In genomic region chr10:14106828-14107227, GRCh38 we compare ENCODE assay signal across 33 cellular contexts.
"Had no signal": no experiment of that assay in that cellular context is flagged by ENCODE, and none has a peak within 500 bp of the region (broad histone marks: within the 10 kb centered on the region; RNA-seq: fewer than 3 reads in every experiment).

No MANE protein-coding gene starts in this region.

- H3K27me3 ChIP-seq: adrenal gland, body of pancreas, brain microvascular endothelial cell, breast epithelium had no signal

- ATAC-seq: activated CD8-positive, alpha-beta T cell treated with anti-CD3 and anti-CD28 coated beads for 36 hours; activated naive CD4-positive, alpha-beta T cell treated with anti-CD3 and anti-CD28 coated beads, Interleukin-2, amount 50 U/mL, for 72 hours; activated T-cell treated with anti-CD3 and anti-CD28 coated beads, Interleukin-2, amount 50 U/mL, for 4 hours; activated T-cell treated with anti-CD3 and anti-CD28 coated beads, Interleukin-2, amount 50 U/mL, for 72 hours; activated T-helper 17 cell treated with anti-CD3 and anti-CD28 coated beads, Interleukin-2, amount 50 U/mL, for 72 hours; body of pancreas had no signal

- H3K9me3 ChIP-seq: adrenal gland, body of pancreas, breast epithelium had no signal

- H3K27ac ChIP-seq: adrenal gland, body of pancreas, brain microvascular endothelial cell, breast epithelium, VCaP had no signal

- H3K36me3 ChIP-seq: adrenal gland, brain microvascular endothelial cell, breast epithelium had no signal

- H3K4me1 ChIP-seq: adrenal gland, body of pancreas, breast epithelium had no signal

- DNase-seq: activated B cell treated with CpG ODN at 0.5 μM for 24 hours; activated CD4-positive, alpha-beta memory T cell treated with anti-CD3 and anti-CD28 coated beads for 36 hours; activated CD4-positive, alpha-beta T cell treated with anti-CD3 and anti-CD28 coated beads for 4 hours; activated CD4-positive, alpha-beta T cell treated with anti-CD3 and anti-CD28 coated beads, Interleukin-2, amount 10 ng/mL, durations not matched to agents 24 days and 14 days; activated CD4-positive, alpha-beta T cell treated with anti-CD3 and anti-CD28 coated beads, Interleukin-2, amount 50 U/mL, for 1 hour; activated CD4-positive, alpha-beta T cell treated with anti-CD3 and anti-CD28 coated beads, Interleukin-2, amount 50 U/mL, for 4 hours; activated CD4-positive, CD25-positive, alpha-beta regulatory T cell treated with anti-CD3 and anti-CD28 coated beads, Interleukin-2, amount 50 U/mL, for 72 hours; activated CD8-positive, alpha-beta memory T cell treated with anti-CD3 and anti-CD28 coated beads, Interleukin-2, amount 50 U/mL, for 4 hours; activated CD8-positive, alpha-beta T cell treated with anti-CD3 and anti-CD28 coated beads for 36 hours; activated effector memory CD4-positive, alpha-beta T cell treated with anti-CD3 and anti-CD28 coated beads, Interleukin-2, amount 50 U/mL, for 16 hours; activated gamma-delta T cell treated with Interleukin-2 at 50 U/mL for 16 hours; activated naive CD4-positive, alpha-beta T cell; activated naive CD4-positive, alpha-beta T cell treated with anti-CD3 and anti-CD28 coated beads, Interleukin-2, amount 10 ng/mL, durations not matched to agents 7 days and 5 days; activated naive CD8-positive, alpha-beta T cell treated with anti-CD3 and anti-CD28 coated beads for 36 hours; activated T-cell treated with anti-CD3 and anti-CD28 coated beads for 4 hours; activated T-cell treated with anti-CD3 and anti-CD28 coated beads, Interleukin-2, amount 50 U/mL, for 1 hour; activated T-cell treated with anti-CD3 and anti-CD28 coated beads, Interleukin-2, amount 50 U/mL, for 4 hours; activated T-cell treated with anti-CD3 and anti-CD28 coated beads, Interleukin-2, amount 50 U/mL, for 72 hours; adrenal gland; amniotic stem cell; aorta; body of pancreas; brain microvascular endothelial cell; central memory CD4-positive, alpha-beta T cell; T-helper 1 cell; T-helper 2 cell; T-helper 9 cell had no signal

- FAIRE-seq: astrocyte, TTC549 had no signal

- H3K4me3 ChIP-seq: adrenal gland, body of pancreas, breast epithelium had no signal
